12 cellular contexts compared by ENCODE assay signal in genomic region chr12:104524433-104524832, GRCh38.
DNase-seq lines count a peak whose midpoint lies in the region; ATAC-seq and TF ChIP-seq lines count a peak whose summit lies in the region.
"Had no signal": no experiment of that assay in that cellular context is flagged by ENCODE, and none has a peak within 500 bp of the region (broad histone marks: within the 10 kb centered on the region; RNA-seq: fewer than 3 reads in every experiment).

No MANE protein-coding gene starts in this region.

- intact Hi-C loops in CD14-positive monocyte (cut with micrococcal nuclease), result no loop called here

- no peak for TF ChIP-seq CTCF in CD14-positive monocyte (IDR thresholded peaks at IDR 0.05)

- ATAC-seq in effector memory CD8-positive, alpha-beta T cell (replicated peaks), result no peak
- ATAC-seq in stimulated activated memory B cell treated with anti-CD40 and anti-IgM and Interleukin-4, amounts not matched to agents 10 μg/mL and 1 μg/mL and 100 μg/mL, for 72 hours, result no peak
- ATAC-seq: CD8-positive, alpha-beta T cell; Panc1 had no signal

- no peak overlapping the region for H3K4me3 Mint-ChIP-seq in CD14-positive monocyte
- peak overlapping the region; percentile 42 to 67 for H3K4me3 Mint-ChIP-seq in effector memory CD8-positive, alpha-beta T cell
- H3K4me3 Mint-ChIP-seq in stimulated activated memory B cell treated with anti-CD40 and anti-IgM and Interleukin-4, amounts not matched to agents 10 μg/mL and 1 μg/mL and 100 μg/mL, for 72 hours, result no peak overlapping the region
- H3K4me3 Mint-ChIP-seq: CD8-positive, alpha-beta T cell had no signal

- H3K27ac Mint-ChIP-seq in CD14-positive monocyte, result peak overlapping the region in 4 of 7 donors; percentile 13 to 90 (median 37)
- H3K27ac Mint-ChIP-seq in effector memory CD8-positive, alpha-beta T cell, result peak overlapping the region in 1 of 2 donors; percentile 82
- peak overlapping the region; percentile 88 for H3K27ac Mint-ChIP-seq in stimulated activated memory B cell treated with anti-CD40 and anti-IgM and Interleukin-4, amounts not matched to agents 10 μg/mL and 1 μg/mL and 100 μg/mL, for 72 hours
- H3K27ac Mint-ChIP-seq: CD8-positive, alpha-beta T cell had no signal

- peaks cover 0 to 4% (median 1%) of the 10 kb centered on the region in 3 donors for H3K27me3 Mint-ChIP-seq in CD14-positive monocyte (ENCODE audit: low read depth in 3 of 3)
- no peaks in the 10 kb centered on the region for H3K27me3 Mint-ChIP-seq in effector memory CD8-positive, alpha-beta T cell
- H3K27me3 Mint-ChIP-seq in stimulated activated memory B cell treated with anti-CD40 and anti-IgM and Interleukin-4, amounts not matched to agents 10 μg/mL and 1 μg/mL and 100 μg/mL, for 72 hours, result no peaks in the 10 kb centered on the region

- H3K9me3 ChIP-seq in KOPT-K1 (ENCODE audit: insufficient read depth, low read length, poor library complexity, severe bottlenecking), result no peaks in the 10 kb centered on the region
- H3K9me3 ChIP-seq: HAP-1 had no signal

- no peak for DNase-seq in CD14-positive monocyte (ENCODE audit: low spot score)
- no peak for DNase-seq in effector memory CD8-positive, alpha-beta T cell
- DNase-seq in erythroblast (lab: John Stamatoyannopoulos, UW), result no peak
- DNase-seq in NCI-H2029 treated with DMSO at 0.1 percent for 48 hours (lab: John Stamatoyannopoulos, UW), result no peak
- no peak for DNase-seq in NCI-H1436 treated with DMSO at 0.1 percent for 48 hours (lab: John Stamatoyannopoulos, UW)
- DNase-seq: AML-193; CD8-positive, alpha-beta T cell; NCI-H146 had no signal

- H3K9me3 Mint-ChIP-seq in CD14-positive monocyte, result peaks cover 0 to 8% (median 5%) of the 10 kb centered on the region in 7 donors
- no peaks in the 10 kb centered on the region for H3K9me3 Mint-ChIP-seq in effector memory CD8-positive, alpha-beta T cell
- H3K9me3 Mint-ChIP-seq in stimulated activated memory B cell treated with anti-CD40 and anti-IgM and Interleukin-4, amounts not matched to agents 10 μg/mL and 1 μg/mL and 100 μg/mL, for 72 hours, result peaks cover 12% of the 10 kb centered on the region

- peak overlapping the region; percentile 40 for H3K27ac ChIP-seq in KOPT-K1 (ENCODE audit: low read depth, low read length, poor library complexity, severe bottlenecking)

- no peak for TF ChIP-seq POLR2A in erythroblast (IDR thresholded peaks at IDR 0.05; ENCODE audit: low read length)

- H3K4me1 Mint-ChIP-seq in CD14-positive monocyte, result peaks cover 63% of the 10 kb centered on the region
- H3K4me1 Mint-ChIP-seq in effector memory CD8-positive, alpha-beta T cell (ENCODE audit: low read depth in 2 of 2), result peaks cover 71 to 79% of the 10 kb centered on the region in 2 donors
- peaks cover 84% of the 10 kb centered on the region for H3K4me1 Mint-ChIP-seq in stimulated activated memory B cell treated with anti-CD40 and anti-IgM and Interleukin-4, amounts not matched to agents 10 μg/mL and 1 μg/mL and 100 μg/mL, for 72 hours

- H3K36me3 Mint-ChIP-seq in CD14-positive monocyte, result peaks cover 18 to 24% of the 10 kb centered on the region in 2 donors
- peaks cover 8% of the 10 kb centered on the region for H3K36me3 Mint-ChIP-seq in effector memory CD8-positive, alpha-beta T cell (ENCODE audit: insufficient read depth)
- peaks cover 47% of the 10 kb centered on the region for H3K36me3 Mint-ChIP-seq in stimulated activated memory B cell treated with anti-CD40 and anti-IgM and Interleukin-4, amounts not matched to agents 10 μg/mL and 1 μg/mL and 100 μg/mL, for 72 hours

- peaks cover 52% of the 10 kb centered on the region for H3K36me3 ChIP-seq in KOPT-K1 (ENCODE audit: insufficient read depth, low read length)
- H3K36me3 ChIP-seq: HAP-1 had no signal

Comparison
In these comparisons a context has a peak if more than half of its experiments do, and no peak if none do; other contexts are left out.
1. H3K4me3 Mint-ChIP-seq: peak in effector memory CD8-positive, alpha-beta T cell (2 of 2); none in CD14-positive monocyte (0 of 2) and stimulated activated memory B cell treated with anti-CD40 and anti-IgM and Interleukin-4, amounts not matched to agents 10 μg/mL and 1 μg/mL and 100 μg/mL, for 72 hours (single experiment).